9 cellular contexts compared by ENCODE assay signal in the genomic region with DNA sequence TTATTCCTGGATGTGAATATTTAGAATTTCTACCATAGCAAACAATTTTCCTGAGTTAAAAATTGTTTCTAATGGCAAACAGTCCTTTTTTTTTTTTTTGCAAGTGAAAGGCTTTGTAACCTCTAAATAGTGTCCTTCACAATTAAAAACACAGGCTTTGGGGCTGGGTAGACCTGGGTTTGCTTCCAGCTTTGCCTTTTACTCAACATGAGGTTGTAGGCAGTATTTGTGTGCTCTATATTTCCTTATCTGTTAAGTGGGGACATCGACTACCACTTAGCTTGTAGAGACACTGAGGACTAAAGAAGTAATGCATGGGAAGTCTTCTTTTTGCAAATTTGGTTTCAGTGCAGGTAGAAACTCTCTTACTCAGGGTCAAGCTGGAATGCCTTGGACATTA.
"Had no signal": no experiment of that assay in that cellular context is flagged by ENCODE, and none has a peak within 500 bp of the region (broad histone marks: within the 10 kb centered on the region; RNA-seq: fewer than 3 reads in every experiment).

No MANE protein-coding gene starts in this region.

- H3K27me3 Mint-ChIP-seq: IgD-negative memory B cell had no signal

- DNase-seq: GM23248, GOT3, H7, HFFc6 had no signal

- H3K4me1 ChIP-seq: HAP-1 had no signal

- H3K9me3 ChIP-seq: HAP-1 had no signal

- H3K4me3 ChIP-seq: GM23248, HAP-1 had no signal

- H3K27ac ChIP-seq: GM23248, HL-60 had no signal

- H3K4me1 Mint-ChIP-seq: IgD-negative memory B cell had no signal

- H3K9ac ChIP-seq: GM23248 had no signal

- H3K4me3 Mint-ChIP-seq: HFFc6, IgD-negative memory B cell had no signal

- FAIRE-seq: HepG2 had no signal

- H2AFZ ChIP-seq: GM23248 had no signal

- H3K36me3 ChIP-seq: HAP-1 had no signal

- H3K27ac Mint-ChIP-seq: HFFc6, IgD-negative memory B cell had no signal

- ATAC-seq: HCT116, HepG2 had no signal

- H3K36me3 Mint-ChIP-seq: IgD-negative memory B cell had no signal
